8 cellular contexts compared by ENCODE assay signal in the genomic region with DNA sequence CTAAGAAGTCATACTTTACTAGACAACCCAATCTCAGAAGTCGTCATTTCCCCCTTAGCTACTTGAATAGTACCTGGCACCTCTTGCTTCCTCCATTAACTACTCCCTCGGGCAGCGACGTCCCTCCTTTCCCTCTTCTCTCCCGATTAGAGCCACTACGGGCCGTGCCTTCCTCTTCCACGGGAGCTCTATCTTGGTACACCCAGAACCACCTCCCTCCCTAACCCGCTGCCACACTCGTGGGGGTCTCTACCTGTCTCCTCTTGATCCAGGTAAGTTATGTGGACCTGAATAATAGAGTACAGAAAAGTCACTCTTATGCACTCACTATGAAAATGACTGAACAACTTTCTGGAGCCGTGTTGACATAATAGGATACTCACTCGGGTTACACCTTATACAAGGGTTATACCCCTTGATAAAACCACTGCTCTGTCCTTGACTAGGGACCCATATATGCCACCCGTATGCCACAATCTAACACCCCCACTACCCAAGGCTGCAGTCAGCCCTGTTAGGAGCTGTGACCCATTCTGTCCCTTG. TPM values are rescaled to one million over a fixed set of nuclear protein-coding genes. Genes with fewer than 3 reads are reported as not detected.
DNase-seq lines count a peak whose midpoint lies in the region; ATAC-seq and TF ChIP-seq lines count a peak whose summit lies in the region.

No MANE protein-coding gene starts in this region.

- no peaks in the 10 kb centered on the region for H3K9me3 ChIP-seq in KOPT-K1 (ENCODE audit: insufficient read depth, low read length, poor library complexity, severe bottlenecking)
- no peaks in the 10 kb centered on the region for H3K9me3 ChIP-seq in adrenal gland (replicated peaks in 1 of 3)
- H3K9me3 ChIP-seq in iPS-20b (ENCODE audit: insufficient read depth, low read depth, low read length): no peaks in the 10 kb centered on the region

- intact Hi-C loops in adrenal gland (cut with DNase I): no loop called here

- H3K27ac ChIP-seq in KOPT-K1 (ENCODE audit: low read depth, low read length, poor library complexity, severe bottlenecking) (peak overlapping the region; percentile 81), adrenal gland (peak overlapping the region; percentile 83 to 95 (median 92)), iPS-20b (ENCODE audit: low read length) (peak overlapping the region; percentile 52)

- DNase-seq in CD1c-positive myeloid dendritic cell (ENCODE audit: extremely low spot score) (peak; percentile 19), adrenal gland (peak in 2 of 7 donors; percentile 19 to 33), occipital lobe (lab: John Stamatoyannopoulos, UW) (no peak), GM03348 (ENCODE audit: low spot score) (no peak)
- peak; percentile 32 for DNase-seq in stimulated activated CD8-positive, alpha-beta memory T cell treated with anti-CD3 and anti-CD28 coated beads, Interleukin-4, amount 100 ng/mL, for 48 hours

- H3K4me1 ChIP-seq in adrenal gland (replicated peaks in 1 of 2) (peaks cover 8 to 38% of the 10 kb centered on the region in 2 donors), iPS-20b (ENCODE audit: insufficient read depth, low read length) (no peaks in the 10 kb centered on the region; the same call in 1 of the 2 replicates)

- TF ChIP-seq POLR2A in adrenal gland (IDR thresholded peaks at IDR 0.05): no peak

- peak overlapping the region; percentile 56 to 81 (median 67) for H3K4me3 ChIP-seq in adrenal gland
- H3K4me3 ChIP-seq in iPS-20b (ENCODE audit: low read length): peak overlapping the region; percentile 99

- H3K27me3 ChIP-seq in adrenal gland (no peaks in the 10 kb centered on the region), iPS-20b (ENCODE audit: insufficient read depth, low read length) (no peaks in the 10 kb centered on the region)

- ATAC-seq in GM19463 (IDR thresholded peaks at IDR 0.05; ENCODE audit: unreplicated experiment): peak; percentile 3

- 5 to 7% (median 6%) methylated on average over 13 of the region's 13 CpGs for WGBS in adrenal gland, 4 donors

- H3K9ac ChIP-seq in iPS-20b (ENCODE audit: low read depth, low read length): peak overlapping the region; percentile 90

- H3K36me3 ChIP-seq in KOPT-K1 (ENCODE audit: insufficient read depth, low read length): peaks cover 25% of the 10 kb centered on the region
- peaks cover 0 to 17% of the 10 kb centered on the region in 2 donors for H3K36me3 ChIP-seq in adrenal gland (replicated peaks in 1 of 2)
- H3K36me3 ChIP-seq in iPS-20b (ENCODE audit: insufficient read depth, low read depth, low read length): peaks cover 21% of the 10 kb centered on the region

- TF ChIP-seq CTCF in adrenal gland (IDR thresholded peaks at IDR 0.05): no peak

RNA-seq across cellular contexts. Expression of gene HDHD2, which starts 0.6 kb away (rescaled TPM):
- total RNA-seq in adrenal gland (10 to 100 TPM; 26.9 to 91.1 (median 70.5) TPM), occipital lobe (30.3 TPM)
- 100 to 1,000 TPM in 1 of 3 donors, 10 to 100 TPM in 2; 23.5 to 100 (median 42.0) TPM for polyA plus RNA-seq in adrenal gland

RNA-seq across cellular contexts. Expression of gene IER3IP1, which starts 25.3 kb away (rescaled TPM):
- 10 to 100 TPM in 6 of 8 donors, 1 to 10 TPM in 2; 5.7 to 18.8 (median 12.4) TPM for total RNA-seq in adrenal gland
- 10 to 100 TPM; 11.1 to 34.5 (median 13.6) TPM for polyA plus RNA-seq in adrenal gland
- total RNA-seq in occipital lobe: 22.1 TPM

Comparison
In these comparisons a context has a peak if more than half of its experiments do, and no peak if none do; other contexts are left out.
1. DNase-seq: peak in CD1c-positive myeloid dendritic cell (single experiment) and stimulated activated CD8-positive, alpha-beta memory T cell treated with anti-CD3 and anti-CD28 coated beads, Interleukin-4, amount 100 ng/mL, for 48 hours (single experiment); none in occipital lobe (single experiment) and GM03348 (single experiment).
2. Peak in every context shown above with its lines, with median percentiles within 50 percentile points of each other: H3K27ac ChIP-seq.